In genomic region chr10:58268454-58268945, GRCh38 we compare ENCODE assay signal across 1 cellular context.
TF ChIP-seq lines count a peak whose summit lies in the region.

No MANE protein-coding gene starts in this region.

TF ChIP-seq in WTC11, 78 proteins besides CTCF, POLR2A, EP300 and RAD21 (continued from another document):
- TF ChIP-seq STAT6 (CRISPR knock-in tag; conservative IDR thresholded peaks at IDR 0.05; ENCODE audit: low read depth): no peak
- no peak for TF ChIP-seq ZNF423 (CRISPR knock-in tag; IDR thresholded peaks at IDR 0.05)
- no peak for TF ChIP-seq KAT7 (CRISPR knock-in tag; IDR thresholded peaks at IDR 0.05; ENCODE audit: borderline replicate concordance)
- TF ChIP-seq OVOL2 (CRISPR knock-in tag; IDR thresholded peaks at IDR 0.05; ENCODE audit: borderline replicate concordance): no peak
- no peak for TF ChIP-seq NR3C1 (CRISPR knock-in tag; conservative IDR thresholded peaks at IDR 0.05; ENCODE audit: low read depth)
- TF ChIP-seq ZNF121 (CRISPR knock-in tag; IDR thresholded peaks at IDR 0.05): no peak
- TF ChIP-seq ELF4 (CRISPR knock-in tag; IDR thresholded peaks at IDR 0.05; ENCODE audit: low read depth): no peak
- TF ChIP-seq ATF3 (CRISPR knock-in tag; conservative IDR thresholded peaks at IDR 0.05): no peak
- TF ChIP-seq, protein P1, sequence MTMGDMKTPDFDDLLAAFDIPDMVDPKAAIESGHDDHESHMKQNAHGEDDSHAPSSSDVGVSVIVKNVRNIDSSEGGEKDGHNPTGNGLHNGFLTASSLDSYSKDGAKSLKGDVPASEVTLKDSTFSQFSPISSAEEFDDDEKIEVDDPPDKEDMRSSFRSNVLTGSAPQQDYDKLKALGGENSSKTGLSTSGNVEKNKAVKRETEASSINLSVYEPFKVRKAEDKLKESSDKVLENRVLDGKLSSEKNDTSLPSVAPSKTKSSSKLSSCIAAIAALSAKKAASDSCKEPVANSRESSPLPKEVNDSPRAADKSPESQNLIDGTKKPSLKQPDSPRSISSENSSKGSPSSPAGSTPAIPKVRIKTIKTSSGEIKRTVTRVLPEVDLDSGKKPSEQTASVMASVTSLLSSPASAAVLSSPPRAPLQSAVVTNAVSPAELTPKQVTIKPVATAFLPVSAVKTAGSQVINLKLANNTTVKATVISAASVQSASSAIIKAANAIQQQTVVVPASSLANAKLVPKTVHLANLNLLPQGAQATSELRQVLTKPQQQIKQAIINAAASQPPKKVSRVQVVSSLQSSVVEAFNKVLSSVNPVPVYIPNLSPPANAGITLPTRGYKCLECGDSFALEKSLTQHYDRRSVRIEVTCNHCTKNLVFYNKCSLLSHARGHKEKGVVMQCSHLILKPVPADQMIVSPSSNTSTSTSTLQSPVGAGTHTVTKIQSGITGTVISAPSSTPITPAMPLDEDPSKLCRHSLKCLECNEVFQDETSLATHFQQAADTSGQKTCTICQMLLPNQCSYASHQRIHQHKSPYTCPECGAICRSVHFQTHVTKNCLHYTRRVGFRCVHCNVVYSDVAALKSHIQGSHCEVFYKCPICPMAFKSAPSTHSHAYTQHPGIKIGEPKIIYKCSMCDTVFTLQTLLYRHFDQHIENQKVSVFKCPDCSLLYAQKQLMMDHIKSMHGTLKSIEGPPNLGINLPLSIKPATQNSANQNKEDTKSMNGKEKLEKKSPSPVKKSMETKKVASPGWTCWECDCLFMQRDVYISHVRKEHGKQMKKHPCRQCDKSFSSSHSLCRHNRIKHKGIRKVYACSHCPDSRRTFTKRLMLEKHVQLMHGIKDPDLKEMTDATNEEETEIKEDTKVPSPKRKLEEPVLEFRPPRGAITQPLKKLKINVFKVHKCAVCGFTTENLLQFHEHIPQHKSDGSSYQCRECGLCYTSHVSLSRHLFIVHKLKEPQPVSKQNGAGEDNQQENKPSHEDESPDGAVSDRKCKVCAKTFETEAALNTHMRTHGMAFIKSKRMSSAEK (CRISPR knock-in tag; IDR thresholded peaks at IDR 0.05; ENCODE audit: borderline replicate concordance): no peak
- TF ChIP-seq ZNF317 (CRISPR knock-in tag; IDR thresholded peaks at IDR 0.05; ENCODE audit: borderline replicate concordance, low read depth): no peak
- no peak for TF ChIP-seq CREM (CRISPR knock-in tag; IDR thresholded peaks at IDR 0.05)
